Comparison of ENCODE assay signal across 11 cellular contexts in genomic region chr17:63537991-63538692, GRCh38. TPM values are rescaled to one million over a fixed set of nuclear protein-coding genes. Genes with fewer than 3 reads are reported as not detected.
DNase-seq lines count a peak whose midpoint lies in the region; ATAC-seq and TF ChIP-seq lines count a peak whose summit lies in the region.
"Had no signal": no experiment of that assay in that cellular context is flagged by ENCODE, and none has a peak within 500 bp of the region (broad histone marks: within the 10 kb centered on the region; RNA-seq: fewer than 3 reads in every experiment).

No MANE protein-coding gene starts in this region.

- no peak overlapping the region for H3K27ac ChIP-seq in lower lobe of right lung
- H3K27ac ChIP-seq: SJSA1 had no signal

- H3K4me3 ChIP-seq in lower lobe of right lung, result peak overlapping the region; percentile 5
- H3K4me3 ChIP-seq: SJSA1 had no signal

- H3K9me3 ChIP-seq in lower lobe of right lung, result no peaks in the 10 kb centered on the region
- H3K9me3 ChIP-seq: SJSA1 had no signal

- intact Hi-C loops in lower lobe of right lung (cut with DNase I), result no loop called here

- peaks cover 25% of the 10 kb centered on the region for H3K27me3 ChIP-seq in lower lobe of right lung (ENCODE audit: low read depth)

- ATAC-seq in lower lobe of right lung, result peak; percentile 5 to 37
- ATAC-seq in HG02759 (IDR thresholded peaks at IDR 0.05; ENCODE audit: unreplicated experiment), result no peak

- DNase-seq in stimulated activated naive CD4-positive, alpha-beta T cell treated with Interleukin-2 at 50 U/mL for 16 hours (lab: John Stamatoyannopoulos, UW), result peak; percentile 10
- no peak for DNase-seq in stimulated activated naive CD4-positive, alpha-beta T cell (lab: John Stamatoyannopoulos, UW)
- peak; percentile 35 for DNase-seq in activated naive CD4-positive, alpha-beta T cell treated with anti-CD3 and anti-CD28 coated beads, Interleukin-2, amount 50 U/mL, for 16 hours
- peak; percentile 41 for DNase-seq in lower lobe of right lung
- no peak for DNase-seq in NCI-H2029 (lab: John Stamatoyannopoulos, UW)
- no peak for DNase-seq in HuH-7 (ENCODE audit: low spot score)
- no peak for DNase-seq in NK-92 (lab: John Stamatoyannopoulos, UW; ENCODE audit: unreplicated experiment)
- DNase-seq: activated effector memory CD4-positive, alpha-beta T cell treated with anti-CD3 and anti-CD28 coated beads, Interleukin-2, amount 50 U/mL, for 16 hours had no signal

- peaks cover 8% of the 10 kb centered on the region for H3K4me1 ChIP-seq in lower lobe of right lung

- no peaks in the 10 kb centered on the region for H3K36me3 ChIP-seq in lower lobe of right lung
- H3K36me3 ChIP-seq: SJSA1 had no signal

- TF ChIP-seq CTCF in lower lobe of right lung (IDR thresholded peaks at IDR 0.05), result no peak

RNA-seq across cellular contexts. Expression of gene DCAF7, which starts 12.1 kb away (rescaled TPM):
- total RNA-seq in lower lobe of right lung, result 93.8 TPM

RNA-seq across cellular contexts. Expression of gene KCNH6, which starts 15.0 kb away (rescaled TPM):
- total RNA-seq in lower lobe of right lung, result 0.27 TPM
- total RNA-seq: M059J, SJSA1 had no signal

Comparison
In these comparisons a context has a peak if more than half of its experiments do, and no peak if none do; other contexts are left out.
1. DNase-seq: peak in stimulated activated naive CD4-positive, alpha-beta T cell treated with Interleukin-2 at 50 U/mL for 16 hours (single experiment), activated naive CD4-positive, alpha-beta T cell treated with anti-CD3 and anti-CD28 coated beads, Interleukin-2, amount 50 U/mL, for 16 hours (single experiment) and lower lobe of right lung (single experiment); none in stimulated activated naive CD4-positive, alpha-beta T cell (0 of 6), NCI-H2029 (single experiment), HuH-7 (single experiment) and NK-92 (single experiment).